In the genomic region with DNA sequence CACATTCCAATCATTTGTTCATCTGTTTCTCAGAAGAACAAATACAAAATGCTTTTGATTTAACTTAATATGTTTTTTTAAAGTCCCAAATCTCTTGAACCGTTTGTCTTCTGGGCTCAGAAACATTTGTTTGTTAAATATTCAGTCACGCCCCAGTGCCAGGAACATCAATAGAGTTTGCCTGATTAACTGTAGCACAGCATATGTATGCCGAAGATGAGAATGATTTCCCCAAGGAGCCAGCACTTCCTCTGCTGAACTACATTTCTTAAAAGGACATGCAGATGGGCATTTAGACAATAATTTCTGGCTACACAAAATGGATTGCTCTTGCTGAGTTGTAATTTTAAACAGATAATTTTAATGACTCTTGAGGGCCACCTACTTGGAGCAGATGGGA, we compare ENCODE assay signal across 19 cellular contexts.
DNase-seq lines count a peak whose midpoint lies in the region; ATAC-seq, FAIRE-seq and TF ChIP-seq lines count a peak whose summit lies in the region.
"Had no signal": no experiment of that assay in that cellular context is flagged by ENCODE, and none has a peak within 500 bp of the region (broad histone marks: within the 10 kb centered on the region; RNA-seq: fewer than 3 reads in every experiment).

No MANE protein-coding gene starts in this region.

- WGBS in right cardiac atrium: 36% methylated on average over 3 of the region's 3 CpGs

- POLR2A ChIA-PET in A673 (lab: Charles Lee; ENCODE audit: low non-redundant PET): no interaction called here

- no peak overlapping the region for H3K4me3 ChIP-seq in A673 (ENCODE audit: low read depth, low read length, poor library complexity, severe bottlenecking)
- H3K4me3 ChIP-seq in right cardiac atrium (ENCODE audit: low read length): no peak overlapping the region

- no TSS peak for BruUV-seq in A673 (replicated peaks; lab: Mats Ljungman, UMichigan)

- ATAC-seq in right cardiac atrium: no peak
- no peak for ATAC-seq in HG03139 (IDR thresholded peaks at IDR 0.05; ENCODE audit: unreplicated experiment)

- H3K9me3 ChIP-seq in A673 (ENCODE audit: low read depth, low read length, poor library complexity, severe bottlenecking) (no peaks in the 10 kb centered on the region), right cardiac atrium (ENCODE audit: control insufficient read depth, low read length) (no peaks in the 10 kb centered on the region)
- H3K9me3 ChIP-seq: SK-N-SH had no signal

- no peaks in the 10 kb centered on the region for H3K36me3 ChIP-seq in A673 (ENCODE audit: insufficient read depth, low read length, poor library complexity, severe bottlenecking)

- peak; percentile 69 for FAIRE-seq in GM19239 (lab: Jason Lieb, UNC)
- FAIRE-seq: A204.1 had no signal

- no peaks in the 10 kb centered on the region for H3K4me1 ChIP-seq in A673 (ENCODE audit: insufficient read depth, low read length, poor library complexity, severe bottlenecking)
- H3K4me1 ChIP-seq in right cardiac atrium (ENCODE audit: control insufficient read depth, insufficient read depth, low read length): no peaks in the 10 kb centered on the region

- DNase-seq in A673 (ENCODE audit: low spot score) (peak; percentile 2), GM19239 (ENCODE audit: insufficient read length, low spot score) (no peak), NCI-H69 (lab: John Stamatoyannopoulos, UW) (peak; percentile 80), germinal center (ENCODE audit: low spot score) (peak; percentile 42), right cardiac atrium (no peak), NCI-H2227 (lab: John Stamatoyannopoulos, UW; ENCODE audit: unreplicated experiment) (no peak)
- DNase-seq: DMS153; EL; H9; IMR-90; Karpas-422; MM.1S; NCI-H1105; NCI-H1694 treated with DMSO at 0.1 percent for 48 hours; NK-92 treated with Interleukin-12 subunit alpha and Interleukin-12 subunit beta, amount 100 ng/mL, for 24 hours; SHP77; SK-N-SH had no signal

- CTCF ChIA-PET in A673 (lab: Charles Lee): no interaction called here

- H3K27me3 ChIP-seq in A673 (replicated peaks; ENCODE audit: insufficient read depth, low read depth, low read length, poor library complexity) (no peaks in the 10 kb centered on the region), right cardiac atrium (ENCODE audit: control insufficient read depth, insufficient read depth) (no peaks in the 10 kb centered on the region)

- no peak for TF ChIP-seq CTCF in A673 (conservative IDR thresholded peaks at IDR 0.05; ENCODE audit: low read depth, low read length)

- intact Hi-C loops in A673 (cut with micrococcal nuclease; ENCODE audit: unreplicated experiment) (no loop called here), right cardiac atrium (cut with DNase I) (no loop called here)

- no peak overlapping the region for H3K27ac ChIP-seq in A673 (ENCODE audit: low read depth, low read length, poor library complexity, severe bottlenecking)
- H3K27ac ChIP-seq in right cardiac atrium (ENCODE audit: low read length): no peak overlapping the region

Comparison
In these comparisons a context has a peak if more than half of its experiments do, and no peak if none do; other contexts are left out.
1. DNase-seq: peak in A673 (single experiment), NCI-H69 (single experiment) and germinal center (single experiment); none in GM19239 (single experiment), right cardiac atrium (0 of 3) and NCI-H2227 (single experiment).